Comparison of ENCODE assay signal across 27 cellular contexts in genomic region chr22:27709919-27710452, GRCh38.
"Had no signal": no experiment of that assay in that cellular context is flagged by ENCODE, and none has a peak within 500 bp of the region (broad histone marks: within the 10 kb centered on the region; RNA-seq: fewer than 3 reads in every experiment).

No MANE protein-coding gene starts in this region.

- H3K4me3 Mint-ChIP-seq: central memory CD8-positive, alpha-beta T cell; dendritic cell treated with granulocyte-macrophage colony-stimulating factor and Interleukin-4, amounts not matched to agents 40 ng/mL and 50 ng/mL, for 4 days; nephron progenitor cell; stimulated activated effector memory CD8-positive, alpha-beta T cell treated with anti-CD3 and anti-CD28 coated beads, Interleukin-12 subunit alpha, Interleukin-12 subunit beta, amount 100 ng/mL, for 72 hours; T-helper 17 cell had no signal

- H3K9me3 ChIP-seq: breast epithelium, left lung, lower lobe of right lung, pancreas, prostate gland, sigmoid colon, suprapubic skin, tibial artery had no signal

- H3K36me3 Mint-ChIP-seq: stimulated activated effector memory CD8-positive, alpha-beta T cell treated with anti-CD3 and anti-CD28 coated beads, Interleukin-12 subunit alpha, Interleukin-12 subunit beta, amount 100 ng/mL, for 72 hours had no signal

- H3K27ac Mint-ChIP-seq: dendritic cell treated with granulocyte-macrophage colony-stimulating factor and Interleukin-4, amounts not matched to agents 40 ng/mL and 50 ng/mL, for 4 days; nephron progenitor cell; stimulated activated effector memory CD8-positive, alpha-beta T cell treated with anti-CD3 and anti-CD28 coated beads, Interleukin-12 subunit alpha, Interleukin-12 subunit beta, amount 100 ng/mL, for 72 hours; T-helper 17 cell had no signal

- DNase-seq: activated CD4-positive, alpha-beta T cell treated with anti-CD3 and anti-CD28 coated beads, Interleukin-2, amount 50 U/mL, for 1 hour; activated CD4-positive, CD25-positive, alpha-beta regulatory T cell treated with anti-CD3 and anti-CD28 coated beads, Interleukin-2, amount 50 U/mL, for 72 hours; activated gamma-delta T cell treated with Interleukin-2 at 50 U/mL for 16 hours; activated naive CD4-positive, alpha-beta T cell treated with anti-CD3 and anti-CD28 coated beads, Interleukin-2, amount 50 U/mL, for 16 hours; activated T-cell treated with anti-CD3 and anti-CD28 coated beads for 4 hours; left lung; lower lobe of right lung; mesenchymal stem cell; nephron progenitor cell; nucleus accumbens; pancreas; retina; sigmoid colon; small intestine; stimulated activated CD4-positive, alpha-beta T cell treated with anti-CD3 and anti-CD28 coated beads, Interleukin-4, amount 100 ng/mL, for 24 hours; T-helper 17 cell; T1000; tibial artery; WERI-Rb-1 had no signal

- H3K36me3 ChIP-seq: breast epithelium, left lung, lower lobe of right lung, pancreas, prostate gland, sigmoid colon, suprapubic skin, tibial artery, WERI-Rb-1 had no signal

- FAIRE-seq: frontal cortex, islet of Langerhans, pancreas, small intestine had no signal

- H3K4me3 ChIP-seq: breast epithelium, left lung, lower lobe of right lung, pancreas, prostate gland, sigmoid colon, suprapubic skin, tibial artery had no signal

- ATAC-seq: left lung; lower lobe of right lung; pancreas; stimulated activated effector memory CD8-positive, alpha-beta T cell treated with anti-CD3 and anti-CD28 coated beads, Interleukin-12 subunit alpha, Interleukin-12 subunit beta, amount 100 ng/mL, for 72 hours; T-helper 17 cell had no signal

- H3K4me1 ChIP-seq: breast epithelium, left lung, lower lobe of right lung, pancreas, prostate gland, sigmoid colon, tibial artery had no signal

- H3K27me3 ChIP-seq: breast epithelium, pancreas, suprapubic skin, tibial artery had no signal

- H3K27me3 Mint-ChIP-seq: T-helper 17 cell had no signal

- H3K27ac ChIP-seq: breast epithelium, left lung, lower lobe of right lung, pancreas, prostate gland, sigmoid colon, suprapubic skin, tibial artery, WERI-Rb-1 had no signal

- H3K9me3 Mint-ChIP-seq: central memory CD8-positive, alpha-beta T cell; stimulated activated effector memory CD8-positive, alpha-beta T cell treated with anti-CD3 and anti-CD28 coated beads, Interleukin-12 subunit alpha, Interleukin-12 subunit beta, amount 100 ng/mL, for 72 hours had no signal

- H3K4me1 Mint-ChIP-seq: central memory CD8-positive, alpha-beta T cell; T-helper 17 cell had no signal
